10 cellular contexts compared by ENCODE assay signal in the genomic region with DNA sequence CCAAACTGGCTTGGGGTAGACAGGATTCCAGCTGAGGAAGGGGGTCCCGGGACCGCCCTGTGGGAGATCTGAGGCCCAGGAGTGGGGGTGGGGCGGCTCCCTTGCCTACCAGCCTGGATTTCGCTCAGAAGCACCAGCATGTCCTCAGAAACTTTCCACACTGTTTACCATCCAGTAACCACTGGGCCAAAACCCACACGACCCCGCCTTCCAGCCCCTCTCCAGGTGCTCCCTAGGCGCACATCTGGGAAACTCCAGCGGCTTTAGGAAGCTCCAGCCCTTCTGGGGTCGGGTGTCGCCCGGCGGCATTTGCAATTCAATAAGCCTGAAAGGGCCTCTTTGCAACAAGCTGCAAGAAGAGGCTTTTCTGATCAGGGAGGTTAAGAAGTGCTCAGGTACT. TPM values are rescaled to one million over a fixed set of nuclear protein-coding genes. Genes with fewer than 3 reads are reported as not detected.
A peak's percentile ranks its signal among the peaks of the same experiment; 100 is the strongest.
DNase-seq lines count a peak whose midpoint lies in the region; ATAC-seq and TF ChIP-seq lines count a peak whose summit lies in the region.
"Had no signal": no experiment of that assay in that cellular context is flagged by ENCODE, and none has a peak within 500 bp of the region (broad histone marks: within the 10 kb centered on the region; RNA-seq: fewer than 3 reads in every experiment).

No MANE protein-coding gene starts in this region.

- H3K36me3 ChIP-seq in right atrium auricular region (no peaks in the 10 kb centered on the region), endodermal cell (ENCODE audit: control insufficient read depth, insufficient read depth, low read length) (no peaks in the 10 kb centered on the region), ovary (no peaks in the 10 kb centered on the region)

- H3K27me3 ChIP-seq in right atrium auricular region (peaks cover 0 to 14% of the 10 kb centered on the region in 2 donors), endodermal cell (ENCODE audit: control insufficient read depth, insufficient read depth, low read length, poor library complexity, severe bottlenecking) (peaks cover 79% of the 10 kb centered on the region), dorsolateral prefrontal cortex (peaks cover 11 to 87% (median 69%) of the 10 kb centered on the region in 45 donors), ovary (no peaks in the 10 kb centered on the region)

- H3K4me1 Mint-ChIP-seq in endodermal cell (peaks cover 59% of the 10 kb centered on the region), mesothelial cell of epicardium (peaks cover 54% of the 10 kb centered on the region)

- TF ChIP-seq CTCF in right atrium auricular region (IDR thresholded peaks at IDR 0.05) = no peak
- no peak for TF ChIP-seq CTCF in endodermal cell (conservative IDR thresholded peaks at IDR 0.05)
- TF ChIP-seq CTCF in mesothelial cell of epicardium (IDR thresholded peaks at IDR 0.05; ENCODE audit: unreplicated experiment) = no peak
- TF ChIP-seq CTCF in dorsolateral prefrontal cortex (IDR thresholded peaks at IDR 0.05 in 54 of 56, conservative IDR thresholded peaks at IDR 0.05 in 2 of 56; ENCODE audit: low read depth in 1 of 56, partially characterized antibody in 56 of 56) = no peak
- no peak for TF ChIP-seq CTCF in ovary (IDR thresholded peaks at IDR 0.05)

- no peak for ATAC-seq in GM21360 (IDR thresholded peaks at IDR 0.05; ENCODE audit: unreplicated experiment)

- WGBS in endodermal cell (ENCODE audit: insufficient coverage in 1 of 2, insufficient read length in 1 of 2), 2 experiments = 3 to 9% methylated on average over 5 to 12 of the region's 12 CpGs
- WGBS in ovary, 3 donors = 20 to 25% (median 20%) methylated on average over 12 of the region's 12 CpGs

- H3K36me3 Mint-ChIP-seq in endodermal cell (ENCODE audit: low read depth) = peaks cover 2% of the 10 kb centered on the region
- H3K36me3 Mint-ChIP-seq in mesothelial cell of epicardium = peaks cover 2% of the 10 kb centered on the region

- H3K4me3 ChIP-seq in right atrium auricular region = no peak overlapping the region
- peak overlapping the region; percentile 79 for H3K4me3 ChIP-seq in endodermal cell (ENCODE audit: low read length)
- peak overlapping the region in 1 of 59 donors; percentile 10 for H3K4me3 ChIP-seq in dorsolateral prefrontal cortex
- no peak overlapping the region for H3K4me3 ChIP-seq in ovary

- H3K9me3 Mint-ChIP-seq in endodermal cell (no peaks in the 10 kb centered on the region), mesothelial cell of epicardium (no peaks in the 10 kb centered on the region)

- H3K9ac ChIP-seq in endodermal cell (ENCODE audit: extremely low read depth, low read length, poor library complexity, severe bottlenecking) = peak overlapping the region; percentile 31

- DNase-seq in right atrium auricular region (ENCODE audit: low spot score) = no peak
- DNase-seq in cardiac septum (ENCODE audit: low spot score) = no peak
- DNase-seq in endodermal cell = peak; percentile 91
- DNase-seq in mesothelial cell of epicardium (ENCODE audit: low spot score in 2 of 2, unreplicated experiment in 2 of 2) = no peak
- no peak for DNase-seq in dorsolateral prefrontal cortex
- DNase-seq in ovary = no peak
- no peak for DNase-seq in MV-4-11 (lab: John Stamatoyannopoulos, UW)
- DNase-seq: activated CD4-positive, alpha-beta T cell treated with anti-CD3 and anti-CD28 coated beads for 1 hour; activated gamma-delta T cell treated with Interleukin-2 at 50 U/mL for 16 hours had no signal

- H3K27ac ChIP-seq in right atrium auricular region = peak overlapping the region; percentile 25 to 56
- no peak overlapping the region for H3K27ac ChIP-seq in endodermal cell (ENCODE audit: low read depth, low read length)
- H3K27ac ChIP-seq in dorsolateral prefrontal cortex = no peak overlapping the region
- no peak overlapping the region for H3K27ac ChIP-seq in ovary

- no peak for TF ChIP-seq EP300 in ovary (IDR thresholded peaks at IDR 0.05)

- no peak for TF ChIP-seq POLR2A in ovary (IDR thresholded peaks at IDR 0.05)

- peaks cover 0 to 35% of the 10 kb centered on the region in 2 donors for H3K4me1 ChIP-seq in right atrium auricular region
- H3K4me1 ChIP-seq in endodermal cell (ENCODE audit: control insufficient read depth, insufficient read depth, low read length) = peaks cover 19% of the 10 kb centered on the region
- H3K4me1 ChIP-seq in ovary (ENCODE audit: insufficient read depth) = no peaks in the 10 kb centered on the region

- H3K9me3 ChIP-seq in right atrium auricular region (no peaks in the 10 kb centered on the region), endodermal cell (ENCODE audit: control insufficient read depth, low read length) (no peaks in the 10 kb centered on the region), ovary (no peaks in the 10 kb centered on the region)

- H3K27me3 Mint-ChIP-seq in endodermal cell (ENCODE audit: insufficient read depth) = peaks cover 56% of the 10 kb centered on the region
- peaks cover 68% of the 10 kb centered on the region for H3K27me3 Mint-ChIP-seq in mesothelial cell of epicardium (ENCODE audit: low read depth)

- H3K27ac Mint-ChIP-seq in endodermal cell (peak overlapping the region; percentile 55), mesothelial cell of epicardium (no peak overlapping the region)

- intact Hi-C loops in cardiac septum (cut with DNase I) (no loop called here), dorsolateral prefrontal cortex (cut with DNase I) (no loop called here), ovary (cut with DNase I) (no loop called here)

- peak overlapping the region; percentile 54 for H3K4me3 Mint-ChIP-seq in endodermal cell
- H3K4me3 Mint-ChIP-seq in mesothelial cell of epicardium = peak overlapping the region; percentile 52

RNA-seq across cellular contexts. Expression of gene RIPK4, which starts 4.6 kb away (rescaled TPM):
- total RNA-seq in right atrium auricular region (1 to 10 TPM; 2.1 to 3.5 TPM), cardiac septum (0.13 TPM), endodermal cell (10 to 100 TPM in 1 of 2 donors, 1 to 10 TPM in 1; 8.4 to 16.2 TPM), mesothelial cell of epicardium (14.7 to 16.0 TPM (median 15.7 TPM) in 3 replicates), dorsolateral prefrontal cortex (under 1 TPM in 27 of 120 experiments, not detected in 93; 0.10 to 0.89 (median 0.15) TPM), ovary (10 to 100 TPM in 1 of 7 donors, 1 to 10 TPM in 3, under 1 TPM in 3; 0.08 to 12.4 (median 1.5) TPM)
- polyA plus RNA-seq in endodermal cell (2013, experiment 1 of 2) = 1.7 TPM
- polyA plus RNA-seq in endodermal cell (2013, experiment 2 of 2) = 2.0 TPM
- under 1 TPM; 0.08 to 0.10 TPM for polyA plus RNA-seq in ovary

Comparison
In these comparisons a context has a peak if more than half of its experiments do, and no peak if none do; other contexts are left out.
1. H3K27ac ChIP-seq: peak in right atrium auricular region (2 of 2); none in endodermal cell (single experiment), dorsolateral prefrontal cortex (0 of 59) and ovary (0 of 2).